In genomic region chr14:33040548-33041140, GRCh38 we compare ENCODE assay signal across 14 cellular contexts.
"Had no signal": no experiment of that assay in that cellular context is flagged by ENCODE, and none has a peak within 500 bp of the region (broad histone marks: within the 10 kb centered on the region; RNA-seq: fewer than 3 reads in every experiment).

No MANE protein-coding gene starts in this region.

- DNase-seq: activated CD4-positive, alpha-beta T cell treated with anti-CD3 and anti-CD28 coated beads, Interleukin-2, amount 10 ng/mL, durations not matched to agents 24 days and 14 days; activated CD8-positive, alpha-beta memory T cell treated with anti-CD3 and anti-CD28 coated beads, Interleukin-2, amount 50 U/mL, for 48 hours; activated naive CD8-positive, alpha-beta T cell treated with anti-CD3 and anti-CD28 coated beads for 36 hours; amygdala; brain microvascular endothelial cell; midbrain; psoas muscle; right lobe of liver; spleen had no signal

- ATAC-seq: left lobe of liver, psoas muscle, right lobe of liver, WTC11 had no signal

- H3K9me3 ChIP-seq: psoas muscle, right lobe of liver had no signal

- H3K4me3 ChIP-seq: coronary artery, esophagus muscularis mucosa, hepatocyte, psoas muscle, right lobe of liver, spleen had no signal

- H3K27me3 ChIP-seq: brain microvascular endothelial cell, esophagus muscularis mucosa, hepatocyte, right lobe of liver, spleen had no signal

- H3K27ac ChIP-seq: brain microvascular endothelial cell, coronary artery, esophagus muscularis mucosa, hepatocyte, psoas muscle, right lobe of liver, spleen had no signal

- H3K4me2 ChIP-seq: hepatocyte had no signal

- H2AFZ ChIP-seq: hepatocyte had no signal

- H3K36me3 ChIP-seq: brain microvascular endothelial cell, esophagus muscularis mucosa, right lobe of liver, spleen had no signal

- H3K4me1 ChIP-seq: psoas muscle, right lobe of liver, spleen had no signal

- H3K79me2 ChIP-seq: hepatocyte had no signal
